20 cellular contexts compared by ENCODE assay signal in the genomic region with DNA sequence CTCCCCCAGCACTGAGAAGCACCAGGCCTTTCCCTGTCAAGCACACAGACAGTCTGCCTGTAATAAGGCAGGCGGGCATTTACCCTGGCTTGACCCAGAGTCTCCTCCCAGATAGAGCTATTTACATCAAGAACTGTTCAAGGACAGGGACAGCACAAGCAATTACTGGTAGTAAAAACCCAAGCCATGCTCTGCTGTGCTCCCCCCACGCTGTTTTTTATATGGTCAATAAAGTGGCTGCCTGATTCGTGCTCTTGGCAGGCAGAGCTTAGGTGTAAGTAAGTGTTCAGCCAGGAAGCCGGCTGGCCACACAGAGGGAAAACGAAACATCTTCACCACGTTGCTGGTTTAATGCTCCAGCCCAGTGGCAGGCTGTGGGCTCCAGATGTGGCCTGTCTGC.
DNase-seq lines count a peak whose midpoint lies in the region; ATAC-seq and TF ChIP-seq lines count a peak whose summit lies in the region.
"Had no signal": no experiment of that assay in that cellular context is flagged by ENCODE, and none has a peak within 500 bp of the region (broad histone marks: within the 10 kb centered on the region; RNA-seq: fewer than 3 reads in every experiment).

No MANE protein-coding gene starts in this region.

- H2BK5ac ChIP-seq in neuronal stem cell (ENCODE audit: low read length) = no peak overlapping the region

- ATAC-seq in GM19397 (IDR thresholded peaks at IDR 0.05; ENCODE audit: unreplicated experiment) (no peak), HG03565 (IDR thresholded peaks at IDR 0.05; ENCODE audit: unreplicated experiment) (no peak)
- ATAC-seq: PC-3, T-cell had no signal

- H2BK12ac ChIP-seq in neuronal stem cell (ENCODE audit: low read length) = no peak overlapping the region

- H3K4me1 ChIP-seq in KMS-11 (ENCODE audit: low read depth, poor library complexity, severe bottlenecking) (peaks cover 32% of the 10 kb centered on the region), neuronal stem cell (ENCODE audit: control insufficient read depth in 2 of 2, insufficient read depth in 1 of 2, low read depth in 1 of 2, low read length in 2 of 2) (peaks cover 13 to 17% of the 10 kb centered on the region in 2 donors)

- H3K14ac ChIP-seq in neuronal stem cell (ENCODE audit: low read length) = peak overlapping the region; percentile 39

- no CpG with 5 or more reads among the region's 6 CpGs for WGBS in neuronal stem cell (ENCODE audit: extremely low coverage in 2 of 2, insufficient read length in 2 of 2, insufficient replicate concordance in 1 of 2), 2 donors

- H3K9ac ChIP-seq in KMS-11 = no peak overlapping the region; the same call in 1 of the 2 replicates
- no peak overlapping the region for H3K9ac ChIP-seq in neuronal stem cell (ENCODE audit: low read depth, low read length, poor library complexity)
- H3K9ac ChIP-seq: SK-N-SH had no signal

- peak overlapping the region; percentile 28 for H3K18ac ChIP-seq in neuronal stem cell (ENCODE audit: low read length)

- no peaks in the 10 kb centered on the region for H3K36me3 ChIP-seq in KMS-11 (ENCODE audit: insufficient read depth)
- H3K36me3 ChIP-seq in neuronal stem cell (replicated peaks in 1 of 2; ENCODE audit: control insufficient read depth in 2 of 2, insufficient read depth in 2 of 2, low read length in 2 of 2) = no peaks in the 10 kb centered on the region

- H4K20me1 ChIP-seq in KMS-11 (ENCODE audit: insufficient read depth) = no peaks in the 10 kb centered on the region

- no peak overlapping the region for H4K8ac ChIP-seq in neuronal stem cell (ENCODE audit: low read depth, low read length)

- peak; percentile 25 for DNase-seq in glomerular visceral epithelial cell (ENCODE audit: extremely low spot score)
- DNase-seq in neuronal stem cell (ENCODE audit: low spot score) = no peak
- DNase-seq in medulla oblongata (ENCODE audit: extremely low spot score) = no peak
- DNase-seq: ACHN, C1 segment of cervical spinal cord, DMS79, H9, NCI-H1436 treated with DMSO at 0.1 percent for 48 hours, NCI-H2029, NCI-H510A treated with DMSO at 0.1 percent for 48 hours, NCI-H774, PC-3, RPMI8226, SHP77 treated with DMSO at 0.1 percent for 48 hours, SK-N-SH, T-cell had no signal

- no peak overlapping the region for H2BK15ac ChIP-seq in neuronal stem cell (ENCODE audit: low read length)

- H3K27me3 ChIP-seq in KMS-11 (ENCODE audit: insufficient read depth, low read depth) (no peaks in the 10 kb centered on the region), neuronal stem cell (ENCODE audit: control insufficient read depth in 3 of 3, insufficient read depth in 3 of 3, low read depth in 1 of 3, low read length in 3 of 3) (no peaks in the 10 kb centered on the region)

- no peaks in the 10 kb centered on the region for H3K79me1 ChIP-seq in neuronal stem cell (ENCODE audit: low read depth, low read length)

- H2AFZ ChIP-seq in KMS-11 (ENCODE audit: low read depth) (peak overlapping the region; percentile 13; the same call in 1 of the 2 replicates), neuronal stem cell (ENCODE audit: low read length) (peak overlapping the region; percentile 5)

- TF ChIP-seq CTCF in C4-2B (conservative IDR thresholded peaks at IDR 0.05) (no peak), KMS-11 (conservative IDR thresholded peaks at IDR 0.05; ENCODE audit: low read depth, low read length) (no peak)

- no peak overlapping the region for H2BK120ac ChIP-seq in neuronal stem cell (ENCODE audit: low read depth, low read length)

- H3K4me3 ChIP-seq in KMS-11 (IDR thresholded peaks at IDR 0.05; ENCODE audit: insufficient read depth, low read depth, low read length) (peak overlapping the region; percentile 32), neuronal stem cell (ENCODE audit: low read length in 2 of 2) (no peak overlapping the region)

- no peak overlapping the region for H3K4ac ChIP-seq in neuronal stem cell (ENCODE audit: low read length)

- no peak overlapping the region for H4K91ac ChIP-seq in neuronal stem cell (ENCODE audit: low read depth, low read length, poor library complexity)

- no peak overlapping the region for H2AK5ac ChIP-seq in neuronal stem cell (ENCODE audit: low read depth, low read length)

- H3K79me2 ChIP-seq in KMS-11 (ENCODE audit: insufficient read depth, low read depth) = no peaks in the 10 kb centered on the region

- H3K4me2 ChIP-seq in KMS-11 (peak overlapping the region; percentile 64), neuronal stem cell (ENCODE audit: insufficient read depth, low read length, poor library complexity, severe bottlenecking) (no peak overlapping the region)
- H3K4me2 ChIP-seq: SK-N-SH had no signal

- H3K9me3 ChIP-seq in neuronal stem cell (replicated peaks in 1 of 2; ENCODE audit: control insufficient read depth in 2 of 2, insufficient read depth in 1 of 2, low read depth in 1 of 2, low read length in 2 of 2) = no peaks in the 10 kb centered on the region
- H3K9me3 ChIP-seq: SK-N-SH had no signal

- H3K27ac ChIP-seq in C4-2B (peak overlapping the region; percentile 20; the same call in 1 of the 2 replicates), KMS-11 (peak overlapping the region; percentile 35), neuronal stem cell (replicated peaks; ENCODE audit: low read length) (peak overlapping the region; percentile 54)

- H3K23ac ChIP-seq in neuronal stem cell (ENCODE audit: low read depth, low read length, poor library complexity) = no peak overlapping the region
